Comparison of ENCODE assay signal across 1 cellular context in genomic region chr6:2809015-2809414, GRCh38.
TF ChIP-seq lines count a peak whose summit lies in the region.

No MANE protein-coding gene starts in this region.

TF ChIP-seq in HepG2, 621 proteins besides CTCF, POLR2A, EP300 and RAD21 (continued from another document):
- TF ChIP-seq HNF1A (IDR thresholded peaks at IDR 0.05; ENCODE audit: low read depth) (no peak), HNF1A (CRISPR knock-in tag; IDR thresholded peaks at IDR 0.05; ENCODE audit: borderline replicate concordance) (peak; percentile 35; the same call in 1 of the 2 replicates), ZNF713 (CRISPR knock-in tag; IDR thresholded peaks at IDR 0.05) (no peak), ZNF883 (CRISPR knock-in tag; IDR thresholded peaks at IDR 0.05; ENCODE audit: not compliant biosample characterization) (no peak), CBX5 (CRISPR knock-in tag; IDR thresholded peaks at IDR 0.05; ENCODE audit: borderline replicate concordance) (no peak), ZBTB14 (CRISPR knock-in tag; IDR thresholded peaks at IDR 0.05) (no peak), RCOR2 (CRISPR knock-in tag; IDR thresholded peaks at IDR 0.05) (0 out of 2 replicates have a peak, but pooled peaks have one; percentile 15), ELF1 (CRISPR knock-in tag; IDR thresholded peaks at IDR 0.05) (no peak), HCFC1 (IDR thresholded peaks at IDR 0.05; ENCODE audit: low read depth, low read length) (no peak), TEAD3 (CRISPR knock-in tag; optimal IDR thresholded peaks at IDR 0.05; ENCODE audit: borderline replicate concordance) (peak; percentile 27), ARID5B (CRISPR knock-in tag; IDR thresholded peaks at IDR 0.05) (peak; percentile 87), ZNF382 (CRISPR knock-in tag; IDR thresholded peaks at IDR 0.05; ENCODE audit: borderline replicate concordance) (no peak), RXRA (CRISPR knock-in tag; IDR thresholded peaks at IDR 0.05) (peak; percentile 83; the same call in 1 of the 2 replicates), ZFYVE20 (CRISPR knock-in tag; IDR thresholded peaks at IDR 0.05; ENCODE audit: borderline replicate concordance, low read depth) (no peak), AKAP8 (CRISPR knock-in tag; IDR thresholded peaks at IDR 0.05) (no peak), FOXA3 (CRISPR knock-in tag; IDR thresholded peaks at IDR 0.05) (peak; percentile 75), MLLT10 (CRISPR knock-in tag; IDR thresholded peaks at IDR 0.05) (no peak), MIXL1 (CRISPR knock-in tag; IDR thresholded peaks at IDR 0.05) (peak; percentile 88), ATF7-NPFF (CRISPR knock-in tag; IDR thresholded peaks at IDR 0.05; ENCODE audit: low read depth) (no peak), PBX2 (CRISPR knock-in tag; IDR thresholded peaks at IDR 0.05) (no peak), MEF2D (CRISPR knock-in tag; IDR thresholded peaks at IDR 0.05) (0 out of 2 replicates have a peak, but pooled peaks have one; percentile 32), HDAC1 (CRISPR knock-in tag; IDR thresholded peaks at IDR 0.05) (peak; percentile 41; the same call in 1 of the 2 replicates), ZBTB8A (CRISPR knock-in tag; IDR thresholded peaks at IDR 0.05; ENCODE audit: borderline replicate concordance, low read depth) (no peak), SP2 (CRISPR knock-in tag; IDR thresholded peaks at IDR 0.05) (no peak), TCF7 (IDR thresholded peaks at IDR 0.05; ENCODE audit: low read depth) (peak; percentile 48; the same call in 1 of the 2 replicates), ZNF331 (CRISPR knock-in tag; IDR thresholded peaks at IDR 0.05) (peak; percentile 49; the same call in 1 of the 2 replicates), ZNF275 (CRISPR knock-in tag; IDR thresholded peaks at IDR 0.05; ENCODE audit: borderline replicate concordance) (no peak), GATAD2A (CRISPR knock-in tag; IDR thresholded peaks at IDR 0.05) (peak; percentile 66), THRA (CRISPR knock-in tag; IDR thresholded peaks at IDR 0.05; ENCODE audit: borderline replicate concordance) (peak; percentile 61; the same call in 1 of the 2 replicates), BCL6 (CRISPR knock-in tag; IDR thresholded peaks at IDR 0.05) (peak; percentile 69), KLF12 (CRISPR knock-in tag; IDR thresholded peaks at IDR 0.05; ENCODE audit: borderline replicate concordance) (no peak), NR2F6 (IDR thresholded peaks at IDR 0.05) (peak; percentile 61; the same call in 1 of the 2 replicates), NR2F6 (CRISPR knock-in tag; IDR thresholded peaks at IDR 0.05) (peak; percentile 75; the same call in 1 of the 2 replicates), ELF3 (CRISPR knock-in tag; IDR thresholded peaks at IDR 0.05) (peak; percentile 50; the same call in 1 of the 2 replicates)
